In the genomic region with DNA sequence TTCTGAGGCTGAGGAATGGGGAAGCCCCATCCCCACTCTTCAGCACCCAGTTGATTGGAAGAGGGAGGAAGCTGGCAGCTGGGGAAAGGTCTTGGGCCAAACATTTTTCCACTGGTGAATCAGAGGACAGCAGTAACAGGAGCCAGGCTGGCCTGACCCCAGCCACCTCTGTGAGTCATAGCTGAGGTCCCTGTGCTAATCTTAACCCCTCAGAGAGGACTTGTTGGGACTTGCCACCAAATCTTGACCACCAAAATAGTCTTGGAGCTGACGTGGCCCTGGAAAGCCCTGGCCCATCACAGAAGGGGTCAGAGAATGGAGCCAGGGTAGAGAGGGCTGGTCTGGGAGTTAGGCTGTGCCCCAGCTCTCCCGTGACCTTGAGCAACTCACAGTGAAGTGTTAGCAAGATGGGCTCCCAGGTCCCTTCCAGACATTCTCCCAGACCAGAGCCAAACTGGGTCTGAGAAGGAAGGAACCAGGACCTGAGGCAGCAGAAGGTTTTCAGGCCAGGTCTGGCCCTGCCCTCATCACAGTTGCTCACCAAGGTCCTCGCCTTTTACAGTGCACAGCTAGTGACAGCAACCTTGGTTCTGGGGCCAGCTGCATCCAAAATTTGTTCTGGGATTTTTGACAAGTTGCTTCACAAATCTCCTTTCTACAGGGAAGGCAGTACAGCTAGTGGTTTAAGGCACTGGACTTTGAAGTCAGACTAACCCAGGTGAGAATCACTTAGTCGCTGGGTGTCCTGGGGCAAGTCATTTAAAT, we compare ENCODE assay signal across 11 cellular contexts.
A peak's percentile ranks its signal among the peaks of the same experiment; 100 is the strongest.
DNase-seq lines count a peak whose midpoint lies in the region; ATAC-seq, FAIRE-seq and TF ChIP-seq lines count a peak whose summit lies in the region.
"Had no signal": no experiment of that assay in that cellular context is flagged by ENCODE, and none has a peak within 500 bp of the region (broad histone marks: within the 10 kb centered on the region; RNA-seq: fewer than 3 reads in every experiment).

No MANE protein-coding gene starts in this region.

- H3K9me3 ChIP-seq in endothelial cell of umbilical vein (replicated peaks; ENCODE audit: control insufficient read depth, insufficient read depth, low read length): no peaks in the 10 kb centered on the region
- H3K9me3 ChIP-seq in mesodermal cell (ENCODE audit: control insufficient read depth, low read length): peaks cover 3% of the 10 kb centered on the region
- H3K9me3 ChIP-seq: Caco-2 had no signal

- H3K27ac Mint-ChIP-seq in CD14-positive monocyte: no peak overlapping the region
- H3K27ac Mint-ChIP-seq: immature natural killer cell had no signal

- H3K4me3 ChIP-seq in endothelial cell of umbilical vein (replicated peaks in 1 of 3; ENCODE audit: insufficient read depth in 1 of 3, low read depth in 1 of 3, low read length in 3 of 3) (no peak overlapping the region), mesodermal cell (ENCODE audit: extremely low read depth, insufficient read depth, low read length, poor library complexity, severe bottlenecking) (no peak overlapping the region)

- CTCF ChIA-PET in endothelial cell of umbilical vein (lab: Charles Lee): interaction anchor here (1.4 to 2.5 kb wide), 4 partner anchors 9 to 699 kb away, joined by 6 to 10 read pairs (median 6); no protein-coding TSS in a partner anchor

- H3K9ac ChIP-seq in endothelial cell of umbilical vein (replicated peaks; ENCODE audit: extremely low read depth, insufficient read depth, low read length): no peak overlapping the region

- FAIRE-seq in endothelial cell of umbilical vein (lab: Jason Lieb, UNC): peak; percentile 76

- TF ChIP-seq CTCF in AG09319 (IDR thresholded peaks at IDR 0.05; ENCODE audit: low read depth, low read length): no peak
- no peak for TF ChIP-seq CTCF in endothelial cell of umbilical vein (IDR thresholded peaks at IDR 0.05; ENCODE audit: extremely low read depth in 1 of 2, insufficient read depth in 1 of 2, low read depth in 1 of 2, low read length in 2 of 2)
- no peak for TF ChIP-seq CTCF in CD14-positive monocyte (IDR thresholded peaks at IDR 0.05)

- BruUV-seq in endothelial cell of umbilical vein (replicated peaks; lab: Mats Ljungman, UMichigan): TSS peak; percentile 89

- H3K27me3 Mint-ChIP-seq in CD14-positive monocyte (ENCODE audit: low read depth in 3 of 3): peaks cover 9 to 14% (median 11%) of the 10 kb centered on the region in 3 donors

- no peaks in the 10 kb centered on the region for H3K79me2 ChIP-seq in endothelial cell of umbilical vein (ENCODE audit: control insufficient read depth, insufficient read depth, low read length)

- WGBS in mesodermal cell (ENCODE audit: insufficient coverage in 2 of 2), 2 experiments: 96 to 100% methylated on average over 4 of the region's 4 CpGs

- intact Hi-C loops in endothelial cell of umbilical vein (cut with micrococcal nuclease) (no loop called here), CD14-positive monocyte (cut with micrococcal nuclease) (no loop called here)

- H4K20me1 ChIP-seq in endothelial cell of umbilical vein (replicated peaks; ENCODE audit: control insufficient read depth, extremely low read depth, insufficient read depth, low read length): no peaks in the 10 kb centered on the region

- peaks cover 33% of the 10 kb centered on the region for H3K4me1 ChIP-seq in endothelial cell of umbilical vein (ENCODE audit: control insufficient read depth, extremely low read depth, insufficient read depth, low read length)
- peaks cover 31% of the 10 kb centered on the region for H3K4me1 ChIP-seq in mesodermal cell (ENCODE audit: control insufficient read depth, insufficient read depth, low read length, poor library complexity, severe bottlenecking)
- H3K4me1 ChIP-seq: Caco-2 had no signal

- peaks cover 4 to 23% (median 16%) of the 10 kb centered on the region in 7 donors for H3K9me3 Mint-ChIP-seq in CD14-positive monocyte

- H3K9me1 ChIP-seq in endothelial cell of umbilical vein (replicated peaks; ENCODE audit: control insufficient read depth, extremely low read depth, insufficient read depth, low read length): no peaks in the 10 kb centered on the region

- no peak overlapping the region for H3K4me2 ChIP-seq in endothelial cell of umbilical vein (ENCODE audit: insufficient read depth, low read length)

- no peaks in the 10 kb centered on the region for H3K36me3 ChIP-seq in endothelial cell of umbilical vein (ENCODE audit: control insufficient read depth in 2 of 2, extremely low read depth in 1 of 2, insufficient read depth in 2 of 2, low read length in 2 of 2)
- H3K36me3 ChIP-seq in mesodermal cell (ENCODE audit: control insufficient read depth, insufficient read depth, low read length): no peaks in the 10 kb centered on the region

- peak overlapping the region; percentile 0 for H3K27ac ChIP-seq in endothelial cell of umbilical vein (ENCODE audit: insufficient read depth, low read depth, low read length)
- peak overlapping the region; percentile 16 for H3K27ac ChIP-seq in mesodermal cell (ENCODE audit: low read depth, low read length, severe bottlenecking)

- ATAC-seq in HG03571 (IDR thresholded peaks at IDR 0.05; ENCODE audit: unreplicated experiment): no peak
- no peak for ATAC-seq in GM18505 (IDR thresholded peaks at IDR 0.05; ENCODE audit: unreplicated experiment)

- H2AFZ ChIP-seq in endothelial cell of umbilical vein (ENCODE audit: low read depth, low read length): no peak overlapping the region

- dilution Hi-C loops in endothelial cell of umbilical vein (cut with MboI; ENCODE audit: extremely low pct_ligation_motif_present, low sequenced_read_pairs): no loop called here

- no peaks in the 10 kb centered on the region for H3K27me3 ChIP-seq in endothelial cell of umbilical vein (ENCODE audit: control insufficient read depth in 2 of 2, insufficient read depth in 2 of 2, low read length in 2 of 2)

- H3K36me3 Mint-ChIP-seq in CD14-positive monocyte: no peaks in the 10 kb centered on the region
- H3K36me3 Mint-ChIP-seq: immature natural killer cell had no signal

- H3K4me1 Mint-ChIP-seq in CD14-positive monocyte: peaks cover 27% of the 10 kb centered on the region
- H3K4me1 Mint-ChIP-seq: immature natural killer cell had no signal

- no peak for TF ChIP-seq POLR2A in endothelial cell of umbilical vein (IDR thresholded peaks at IDR 0.05; ENCODE audit: low read depth, low read length)
- no peak for TF ChIP-seq POLR2A in GM18505 (IDR thresholded peaks at IDR 0.05; ENCODE audit: borderline replicate concordance, extremely low read depth, insufficient read depth, insufficient read length)

- no peak overlapping the region for H3K4me3 Mint-ChIP-seq in CD14-positive monocyte
- H3K4me3 Mint-ChIP-seq: immature natural killer cell had no signal

- DNase-seq in AG09319 (ENCODE audit: extremely low read depth, low read depth) (peak; percentile 51), M059J (ENCODE audit: low read depth) (peak; percentile 92), endothelial cell of umbilical vein (ENCODE audit: low read depth, low spot score) (peak; percentile 70), SKM-1 (lab: John Stamatoyannopoulos, UW; ENCODE audit: unreplicated experiment) (no peak), CD14-positive monocyte (ENCODE audit: low spot score) (no peak)
- DNase-seq: anterior cingulate cortex, Caco-2, immature natural killer cell had no signal

- POLR2A ChIA-PET in endothelial cell of umbilical vein (lab: Charles Lee): no interaction called here

TF ChIP-seq in endothelial cell of umbilical vein, 7 proteins besides CTCF, POLR2A, EP300 and RAD21:
- TF ChIP-seq POLR2AphosphoS5 (IDR thresholded peaks at IDR 0.05; ENCODE audit: insufficient read depth, low read depth, low read length) (peak; percentile 45), JUN (IDR thresholded peaks at IDR 0.05; ENCODE audit: borderline replicate concordance, insufficient read depth, insufficient read length, low read depth) (peak; percentile 30), FOS (IDR thresholded peaks at IDR 0.05; ENCODE audit: borderline replicate concordance, insufficient read depth, low read length) (peak; percentile 78), EZH2 (IDR thresholded peaks at IDR 0.05; ENCODE audit: borderline replicate concordance, low read depth, low read length, severe bottlenecking) (no peak)
TF ChIP-seq in endothelial cell of umbilical vein: peak in this region for 3.

Comparison
In these comparisons a context has a peak if more than half of its experiments do, and no peak if none do; other contexts are left out.
1. DNase-seq: peak in AG09319 (single experiment), M059J (single experiment) and endothelial cell of umbilical vein (single experiment); none in SKM-1 (single experiment) and CD14-positive monocyte (single experiment).